ENCODE assay signal across 9 cellular contexts in genomic region chr17:50634915-50635719, GRCh38. TPM values are rescaled to one million over a fixed set of nuclear protein-coding genes. Genes with fewer than 3 reads are reported as not detected.
DNase-seq lines count a peak whose midpoint lies in the region; ATAC-seq and TF ChIP-seq lines count a peak whose summit lies in the region.
"Had no signal": no experiment of that assay in that cellular context is flagged by ENCODE, and none has a peak within 500 bp of the region (broad histone marks: within the 10 kb centered on the region; RNA-seq: fewer than 3 reads in every experiment).

No MANE protein-coding gene starts in this region.

- TF ChIP-seq POLR2A in breast epithelium (IDR thresholded peaks at IDR 0.05): no peak

- no peaks in the 10 kb centered on the region for H3K27me3 ChIP-seq in breast epithelium
- H3K27me3 ChIP-seq in subcutaneous abdominal adipose tissue (ENCODE audit: control insufficient read depth in 5 of 5, insufficient read depth in 4 of 5, low read length in 5 of 5): peaks cover 0 to 22% (median 6%) of the 10 kb centered on the region in 5 donors

- no peak for TF ChIP-seq CTCF in breast epithelium (IDR thresholded peaks at IDR 0.05)

- DNase-seq in DMS53 (lab: John Stamatoyannopoulos, UW): peak; percentile 66
- DNase-seq in DMS53 treated with DMSO at 0.1 percent for 48 hours (lab: John Stamatoyannopoulos, UW; ENCODE audit: unreplicated experiment): no peak
- no peak for DNase-seq in breast epithelium (ENCODE audit: low spot score in 2 of 2)
- no peak for DNase-seq in left colon
- DNase-seq in NCI-H510A treated with DMSO at 0.1 percent for 48 hours (lab: John Stamatoyannopoulos, UW): no peak
- DNase-seq in NCI-H1436 (lab: John Stamatoyannopoulos, UW): no peak
- DNase-seq: NCI-H1930 had no signal

- H3K4me1 ChIP-seq in breast epithelium: peaks cover 13 to 19% of the 10 kb centered on the region in 2 donors
- peaks cover 6 to 55% (median 41%) of the 10 kb centered on the region in 5 donors for H3K4me1 ChIP-seq in subcutaneous abdominal adipose tissue (ENCODE audit: control insufficient read depth in 5 of 5, insufficient read depth in 5 of 5, low read length in 5 of 5)

- no peaks in the 10 kb centered on the region for H3K36me3 ChIP-seq in breast epithelium
- H3K36me3 ChIP-seq in subcutaneous abdominal adipose tissue (ENCODE audit: control insufficient read depth in 5 of 5, insufficient read depth in 5 of 5, low read length in 5 of 5): no peaks in the 10 kb centered on the region

- peak overlapping the region; percentile 23 to 42 for H3K27ac ChIP-seq in breast epithelium
- H3K27ac ChIP-seq in subcutaneous abdominal adipose tissue (ENCODE audit: low read depth, low read length): no peak overlapping the region

- H3K4me3 ChIP-seq in breast epithelium (peak overlapping the region; percentile 49 to 81 (median 75)), subcutaneous abdominal adipose tissue (ENCODE audit: low read depth in 1 of 5, low read length in 5 of 5) (peak overlapping the region in 4 of 5 donors; percentile 42 to 66 (median 52))

- ATAC-seq in left colon (peak; percentile 17), HG03460 (IDR thresholded peaks at IDR 0.05; ENCODE audit: unreplicated experiment) (no peak)

- peak overlapping the region in 2 of 5 donors; percentile 40 to 45 for H3K9ac ChIP-seq in subcutaneous abdominal adipose tissue (ENCODE audit: low read length in 5 of 5)

- H3K9me3 ChIP-seq in breast epithelium: no peaks in the 10 kb centered on the region
- no peaks in the 10 kb centered on the region for H3K9me3 ChIP-seq in subcutaneous abdominal adipose tissue (ENCODE audit: control insufficient read depth in 5 of 5, low read length in 5 of 5)

- intact Hi-C loops in breast epithelium (cut with DNase I; ENCODE audit: low total_unique reads) (loop anchor here (1.0 to 10.0 kb wide), 3 partner anchors 22 to 72 kb away; partner anchors contain the start of gene ANKRD40), left colon (cut with DNase I, micrococcal nuclease) (loop anchor here in 1 of 2 donors (5.0 to 10.0 kb wide), 3 partner anchors 57 to 150 kb away; partner anchors contain the start of gene SPATA20)

RNA-seq across cellular contexts. Expression of gene ABCC3, which starts 0.4 kb away (rescaled TPM):
- total RNA-seq in breast epithelium (100 to 1,000 TPM in 1 of 3 donors, 10 to 100 TPM in 1, 1 to 10 TPM in 1; 6.1 to 122 (median 81.0) TPM), left colon (100 to 1,000 TPM; 251 to 373 TPM)
